ENCODE assay signal across 30 cellular contexts in the genomic region with DNA sequence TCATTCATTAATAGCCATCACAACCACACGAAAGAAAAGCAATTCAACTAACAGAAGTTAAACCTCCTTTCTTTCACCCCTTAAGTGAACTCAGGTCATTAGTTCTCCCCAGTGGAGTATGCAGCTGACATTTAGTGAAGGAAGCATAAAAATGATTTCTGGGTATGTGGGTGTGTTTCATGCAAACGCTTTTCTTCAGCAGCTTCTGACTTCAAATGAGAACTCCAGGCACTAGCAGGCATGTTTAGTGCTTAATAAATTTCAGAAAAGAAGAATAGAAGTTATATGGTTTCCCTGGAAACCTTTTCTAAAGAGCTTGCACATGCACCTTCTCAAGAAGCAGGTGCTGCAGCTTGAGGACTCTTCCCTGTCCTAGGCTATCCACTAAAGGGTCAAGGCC.
"Had no signal": no experiment of that assay in that cellular context is flagged by ENCODE, and none has a peak within 500 bp of the region (broad histone marks: within the 10 kb centered on the region; RNA-seq: fewer than 3 reads in every experiment).

No MANE protein-coding gene starts in this region.

- DNase-seq: naive thymus-derived CD4-positive, alpha-beta T cell; natural killer cell; occipital lobe; ovary; posterior cingulate gyrus; psoas muscle; retina; right lobe of liver; spleen; stimulated activated CD4-positive, alpha-beta T cell treated with anti-CD3 and anti-CD28 coated beads, Interleukin-12 subunit alpha, Interleukin-12 subunit beta, amount 100 ng/mL, for 4 hours; stimulated activated CD4-positive, alpha-beta T cell treated with anti-CD3 and anti-CD28 coated beads, Interleukin-1b, Interleukin-23, amount 100 ng/mL, for 48 hours; stimulated activated CD4-positive, alpha-beta T cell treated with anti-CD3 and anti-CD28 coated beads, Interleukin-4, amount 100 ng/mL, for 1 hour; stimulated activated CD4-positive, alpha-beta T cell treated with anti-CD3 and anti-CD28 coated beads, Interleukin-4, amount 100 ng/mL, for 4 hours; stimulated activated CD8-positive, alpha-beta memory T cell treated with anti-CD3 and anti-CD28 coated beads, Interleukin-4, amount 100 ng/mL, for 48 hours; stimulated activated naive CD4-positive, alpha-beta T cell; stimulated activated naive CD8-positive, alpha-beta T cell treated with anti-CD3 and anti-CD28 coated beads, Interleukin-15, amount 100 ng/mL, for 72 hours; stimulated activated naive CD8-positive, alpha-beta T cell treated with anti-CD3 and anti-CD28 coated beads, Interleukin-15, Interleukin-2, amounts not matched to agents 100 U/mL and 50 U/mL, for 24 hours; substantia nigra; testis; tibial artery; transverse colon; upper lobe of right lung; uterus had no signal

- H3K4me3 ChIP-seq: neural progenitor cell, ovary, psoas muscle, right atrium auricular region, right lobe of liver, skin epidermis, smooth muscle cell, spleen, suprapubic skin, testis, tibial artery, transverse colon, upper lobe of right lung, uterus had no signal

- H2AFZ ChIP-seq: neural progenitor cell, parathyroid adenoma had no signal

- H3K4me2 ChIP-seq: neural progenitor cell, smooth muscle cell had no signal

- H3K9ac ChIP-seq: neural progenitor cell, parathyroid adenoma had no signal

- H3K36me3 ChIP-seq: neural progenitor cell, ovary, right atrium auricular region, right lobe of liver, spleen, suprapubic skin, tibial artery, transverse colon, upper lobe of right lung, uterus had no signal

- H3K79me2 ChIP-seq: parathyroid adenoma had no signal

- H3K4me1 ChIP-seq: neural progenitor cell, parathyroid adenoma, psoas muscle, right atrium auricular region, right lobe of liver, spleen, suprapubic skin, testis, tibial artery, transverse colon, upper lobe of right lung, uterus had no signal

- ATAC-seq: naive thymus-derived CD4-positive, alpha-beta T cell; natural killer cell; psoas muscle; right lobe of liver; stimulated activated memory B cell treated with anti-CD40 and anti-IgM and Interleukin-4, amounts not matched to agents 10 μg/mL and 1 μg/mL and 100 μg/mL, for 72 hours; stimulated activated naive CD8-positive, alpha-beta T cell treated with anti-CD3 and anti-CD28 coated beads, Interleukin-15, amount 100 ng/mL, for 72 hours; stimulated activated naive CD8-positive, alpha-beta T cell treated with anti-CD3 and anti-CD28 coated beads, Interleukin-15, Interleukin-2, amounts not matched to agents 100 U/mL and 50 U/mL, for 24 hours; upper lobe of right lung had no signal

- H3K9me3 ChIP-seq: ovary, right lobe of liver, suprapubic skin, testis, tibial artery, transverse colon, upper lobe of right lung, uterus had no signal

- H3K27me3 ChIP-seq: neural progenitor cell, ovary, right atrium auricular region, right lobe of liver, spleen, suprapubic skin, testis, tibial artery, transverse colon, upper lobe of right lung, uterus had no signal

- H3K27ac ChIP-seq: neural progenitor cell, ovary, parathyroid adenoma, psoas muscle, right atrium auricular region, right lobe of liver, skin epidermis, spleen, suprapubic skin, testis, tibial artery, transverse colon, upper lobe of right lung, uterus had no signal
